Comparison of ENCODE assay signal across 1 cellular context in genomic region chr19:13729859-13730258, GRCh38.
TF ChIP-seq lines count a peak whose summit lies in the region.

No MANE protein-coding gene starts in this region.

TF ChIP-seq in K562, 482 proteins besides CTCF, POLR2A, EP300 and RAD21 (continued from another document):
- no peak for TF ChIP-seq ARID3A (IDR thresholded peaks at IDR 0.05; ENCODE audit: borderline replicate concordance, low read depth, low read length)
- TF ChIP-seq MAFK (IDR thresholded peaks at IDR 0.05; ENCODE audit: low read length) = 0 out of 2 replicates have a peak, but pooled peaks have one; percentile 14
- TF ChIP-seq C11orf30 (IDR thresholded peaks at IDR 0.05; ENCODE audit: low read depth) = peak; percentile 81
- TF ChIP-seq NFE2 (IDR thresholded peaks at IDR 0.05; ENCODE audit: low read depth) = peak; percentile 17; the same call in 1 of the 2 replicates
- 0 out of 2 replicates have a peak, but pooled peaks have one; percentile 46 for TF ChIP-seq ZNF592 (IDR thresholded peaks at IDR 0.05)
- TF ChIP-seq ZNF354B (CRISPR knock-in tag; IDR thresholded peaks at IDR 0.05) = no peak
- peak; percentile 22; the same call in 1 of the 2 replicates for TF ChIP-seq MAFF (IDR thresholded peaks at IDR 0.05; ENCODE audit: low read length)
- no peak for TF ChIP-seq ZNF398 (CRISPR knock-in tag; IDR thresholded peaks at IDR 0.05)
